In the genomic region with DNA sequence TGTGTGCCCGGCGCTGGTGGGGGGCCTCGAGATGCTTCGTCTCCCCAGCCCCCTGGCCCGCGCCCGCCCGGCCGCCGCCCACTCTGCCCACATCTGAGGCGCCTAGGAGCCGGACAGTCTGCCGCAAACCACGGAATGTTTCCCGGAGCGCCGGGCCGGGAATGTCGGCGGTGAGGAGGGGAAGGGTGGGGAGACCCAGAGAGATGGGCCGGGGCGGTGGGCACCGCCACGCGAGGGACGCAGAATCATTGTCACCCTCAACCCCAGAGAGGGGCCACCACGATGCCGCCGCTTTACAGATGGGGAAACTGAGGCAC, we compare ENCODE assay signal across 25 cellular contexts. TPM values are rescaled to one million over a fixed set of nuclear protein-coding genes. Genes with fewer than 3 reads are reported as not detected.
DNase-seq lines count a peak whose midpoint lies in the region; FAIRE-seq and TF ChIP-seq lines count a peak whose summit lies in the region.
"Had no signal": no experiment of that assay in that cellular context is flagged by ENCODE, and none has a peak within 500 bp of the region (broad histone marks: within the 10 kb centered on the region; RNA-seq: fewer than 3 reads in every experiment).

No MANE protein-coding gene starts in this region.

- H4K20me1 ChIP-seq in astrocyte (ENCODE audit: insufficient read depth, low read length) (no peaks in the 10 kb centered on the region), osteoblast (ENCODE audit: insufficient read depth, low read length) (no peaks in the 10 kb centered on the region)
- H4K20me1 ChIP-seq: BLaER1 had no signal

- no peak overlapping the region for H3K4me3 Mint-ChIP-seq in astrocyte (ENCODE audit: unreplicated experiment)
- H3K4me3 Mint-ChIP-seq: CD4-positive, CD25-positive, alpha-beta regulatory T cell; T-cell had no signal

- H3K4me1 ChIP-seq in astrocyte (ENCODE audit: insufficient read depth, low read length): peaks cover 7% of the 10 kb centered on the region
- H3K4me1 ChIP-seq in osteoblast (ENCODE audit: insufficient read depth, low read length): peaks cover 9% of the 10 kb centered on the region

- peak overlapping the region; percentile 47 for H3K4me2 ChIP-seq in astrocyte (ENCODE audit: low read length)
- no peak overlapping the region for H3K4me2 ChIP-seq in osteoblast (ENCODE audit: insufficient read depth, low read length)
- H3K4me2 ChIP-seq: BLaER1, PC-9 had no signal

- H3K27ac Mint-ChIP-seq in astrocyte (ENCODE audit: unreplicated experiment): no peak overlapping the region
- H3K27ac Mint-ChIP-seq: CD4-positive, CD25-positive, alpha-beta regulatory T cell; T-cell had no signal

- no peak overlapping the region for H3K4me3 ChIP-seq in H7 (ENCODE audit: insufficient read depth, low read depth, low read length)
- no peak overlapping the region for H3K4me3 ChIP-seq in astrocyte (ENCODE audit: insufficient read depth, low read depth, low read length)
- H3K4me3 ChIP-seq in osteoblast (ENCODE audit: insufficient read depth, low read length): no peak overlapping the region
- H3K4me3 ChIP-seq: BLaER1, MG63, PC-9 had no signal

- peak; percentile 51 for DNase-seq in H7
- peak; percentile 26 for DNase-seq in RCC 7860 (ENCODE audit: low spot score)
- peak; percentile 26 for DNase-seq in astrocyte (ENCODE audit: low read depth)
- DNase-seq in osteoblast (ENCODE audit: insufficient read length, low spot score, missing footprints): peak; percentile 64
- DNase-seq in SHP77 (lab: John Stamatoyannopoulos, UW): no peak
- DNase-seq in OCI-M2 (lab: John Stamatoyannopoulos, UW; ENCODE audit: unreplicated experiment): no peak
- no peak for DNase-seq in hippocampal formation (lab: John Stamatoyannopoulos, UW)
- DNase-seq: CD4-positive, CD25-positive, alpha-beta regulatory T cell; DMS153; DND-41; GOT3; KBM-7; MG63; NCI-H1105 treated with DMSO at 0.1 percent for 48 hours; NCI-H2029; NCI-H446; NCI-H524 treated with DMSO at 0.1 percent for 48 hours; NCI-H774; PC-9; SIG-M5; T-cell had no signal

- H3K27me3 ChIP-seq in H7 (ENCODE audit: control insufficient read depth, insufficient read depth, low read length) (peaks cover 4% of the 10 kb centered on the region), astrocyte (ENCODE audit: insufficient read depth, low read length) (peaks cover 8% of the 10 kb centered on the region), osteoblast (ENCODE audit: insufficient read depth, low read length) (peaks cover 13% of the 10 kb centered on the region)
- H3K27me3 ChIP-seq: BLaER1 had no signal

- H2AFZ ChIP-seq in astrocyte (ENCODE audit: low read depth, low read length): no peak overlapping the region
- no peak overlapping the region for H2AFZ ChIP-seq in osteoblast (ENCODE audit: low read length)
- H2AFZ ChIP-seq: PC-9 had no signal

- peaks cover 3% of the 10 kb centered on the region for H3K9me3 Mint-ChIP-seq in astrocyte (ENCODE audit: unreplicated experiment)
- H3K9me3 Mint-ChIP-seq: T-cell had no signal

- no peaks in the 10 kb centered on the region for H3K4me1 Mint-ChIP-seq in astrocyte (ENCODE audit: low read depth, unreplicated experiment)
- H3K4me1 Mint-ChIP-seq: T-cell had no signal

- no peaks in the 10 kb centered on the region for H3K9me3 ChIP-seq in astrocyte (ENCODE audit: insufficient read depth, low read depth, low read length)
- no peaks in the 10 kb centered on the region for H3K9me3 ChIP-seq in osteoblast (ENCODE audit: low read depth, low read length)
- H3K9me3 ChIP-seq: BLaER1, MG63 had no signal

- TF ChIP-seq CTCF in astrocyte (IDR thresholded peaks at IDR 0.05; ENCODE audit: insufficient read depth, low read depth, low read length): no peak
- TF ChIP-seq CTCF in osteoblast (IDR thresholded peaks at IDR 0.05; ENCODE audit: extremely low read depth, low read depth, low read length): no peak

- no peak overlapping the region for H3K9ac ChIP-seq in astrocyte (ENCODE audit: low read length)
- H3K9ac ChIP-seq: BLaER1 had no signal

- H3K36me3 ChIP-seq in H7 (replicated peaks; ENCODE audit: control insufficient read depth, insufficient read depth, low read length) (no peaks in the 10 kb centered on the region), astrocyte (ENCODE audit: insufficient read depth, low read length) (no peaks in the 10 kb centered on the region), osteoblast (ENCODE audit: insufficient read depth, low read length) (no peaks in the 10 kb centered on the region)
- H3K36me3 ChIP-seq: BLaER1, MG63 had no signal

- H3K27me3 Mint-ChIP-seq in astrocyte (ENCODE audit: low read depth, unreplicated experiment): peaks cover 57% of the 10 kb centered on the region

- no peak for FAIRE-seq in RCC 7860 (lab: Jason Lieb, UNC)
- no peak for FAIRE-seq in astrocyte (lab: Jason Lieb, UNC)
- FAIRE-seq: A204.1, HTR-8/SVneo had no signal

- H3K79me2 ChIP-seq in astrocyte (ENCODE audit: insufficient read depth, low read length) (no peaks in the 10 kb centered on the region), osteoblast (ENCODE audit: insufficient read depth, low read length) (no peaks in the 10 kb centered on the region)

- H3K36me3 Mint-ChIP-seq in astrocyte (ENCODE audit: low read depth, unreplicated experiment): no peaks in the 10 kb centered on the region
- H3K36me3 Mint-ChIP-seq: CD4-positive, CD25-positive, alpha-beta regulatory T cell; T-cell had no signal

- H3K27ac ChIP-seq in astrocyte (ENCODE audit: low read depth, low read length) (no peak overlapping the region), osteoblast (ENCODE audit: low read depth, low read length) (no peak overlapping the region)
- H3K27ac ChIP-seq: BLaER1, PC-9, RWPE1 had no signal

RNA-seq across cellular contexts. Expression of a gene that starts 46.1 kb away (rescaled TPM):
- total RNA-seq in H7 (2014; rRNA removed; shearing (Covaris generic)): 1.7 and 2.2 TPM in 2 replicates
- 38.3 and 49.8 TPM in 2 replicates for total RNA-seq in astrocyte
- total RNA-seq in osteoblast: 57.2 and 61.2 TPM in 2 replicates

Comparison
In these comparisons a context has a peak if more than half of its experiments do, and no peak if none do; other contexts are left out.
1. DNase-seq: peak in H7 (single experiment), RCC 7860 (single experiment), astrocyte (single experiment) and osteoblast (single experiment); none in SHP77 (0 of 2), OCI-M2 (single experiment) and hippocampal formation (0 of 2).
2. RNA of a gene that starts 46.1 kb away (total RNA-seq): 57.2 to 61.2 TPM in osteoblast and 38.3 to 49.8 TPM in astrocyte; 1.7 to 2.2 TPM in H7; every median in the first group is over 10 times any median in the second.